1 cellular context compared by ENCODE assay signal in genomic region chr2:31322376-31322775, GRCh38.
A peak's percentile ranks its signal among the peaks of the same experiment; 100 is the strongest.
TF ChIP-seq lines count a peak whose summit lies in the region.

No MANE protein-coding gene starts in this region.

TF ChIP-seq in SK-N-SH, 30 proteins besides CTCF, POLR2A, EP300 and RAD21 (continued from another document):
- no peak for TF ChIP-seq ZBTB33 (IDR thresholded peaks at IDR 0.05; ENCODE audit: borderline replicate concordance, low read depth)
- TF ChIP-seq USF2 (IDR thresholded peaks at IDR 0.05; ENCODE audit: borderline replicate concordance, low read depth, low read length) = no peak
- TF ChIP-seq MEF2A (IDR thresholded peaks at IDR 0.05; ENCODE audit: borderline replicate concordance, low read depth) = 0 out of 2 replicates have a peak, but pooled peaks have one; percentile 11
- TF ChIP-seq NRF1 (IDR thresholded peaks at IDR 0.05; ENCODE audit: low read depth, low read length) = no peak
- TF ChIP-seq, protein P1, sequence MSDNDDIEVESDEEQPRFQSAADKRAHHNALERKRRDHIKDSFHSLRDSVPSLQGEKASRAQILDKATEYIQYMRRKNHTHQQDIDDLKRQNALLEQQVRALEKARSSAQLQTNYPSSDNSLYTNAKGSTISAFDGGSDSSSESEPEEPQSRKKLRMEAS (IDR thresholded peaks at IDR 0.05; ENCODE audit: low read depth) = no peak
- no peak for TF ChIP-seq ELF1 (IDR thresholded peaks at IDR 0.05)
- no peak for TF ChIP-seq TEAD4 (IDR thresholded peaks at IDR 0.05; ENCODE audit: borderline replicate concordance, insufficient read depth)
- TF ChIP-seq RFX5 (IDR thresholded peaks at IDR 0.05; ENCODE audit: low read length) = no peak
- no peak for TF ChIP-seq FOXJ3 (CRISPR knock-in tag; IDR thresholded peaks at IDR 0.05)
- TF ChIP-seq PBX3 (IDR thresholded peaks at IDR 0.05) = 0 out of 2 replicates have a peak, but pooled peaks have one; percentile 5
- TF ChIP-seq, protein P2, sequence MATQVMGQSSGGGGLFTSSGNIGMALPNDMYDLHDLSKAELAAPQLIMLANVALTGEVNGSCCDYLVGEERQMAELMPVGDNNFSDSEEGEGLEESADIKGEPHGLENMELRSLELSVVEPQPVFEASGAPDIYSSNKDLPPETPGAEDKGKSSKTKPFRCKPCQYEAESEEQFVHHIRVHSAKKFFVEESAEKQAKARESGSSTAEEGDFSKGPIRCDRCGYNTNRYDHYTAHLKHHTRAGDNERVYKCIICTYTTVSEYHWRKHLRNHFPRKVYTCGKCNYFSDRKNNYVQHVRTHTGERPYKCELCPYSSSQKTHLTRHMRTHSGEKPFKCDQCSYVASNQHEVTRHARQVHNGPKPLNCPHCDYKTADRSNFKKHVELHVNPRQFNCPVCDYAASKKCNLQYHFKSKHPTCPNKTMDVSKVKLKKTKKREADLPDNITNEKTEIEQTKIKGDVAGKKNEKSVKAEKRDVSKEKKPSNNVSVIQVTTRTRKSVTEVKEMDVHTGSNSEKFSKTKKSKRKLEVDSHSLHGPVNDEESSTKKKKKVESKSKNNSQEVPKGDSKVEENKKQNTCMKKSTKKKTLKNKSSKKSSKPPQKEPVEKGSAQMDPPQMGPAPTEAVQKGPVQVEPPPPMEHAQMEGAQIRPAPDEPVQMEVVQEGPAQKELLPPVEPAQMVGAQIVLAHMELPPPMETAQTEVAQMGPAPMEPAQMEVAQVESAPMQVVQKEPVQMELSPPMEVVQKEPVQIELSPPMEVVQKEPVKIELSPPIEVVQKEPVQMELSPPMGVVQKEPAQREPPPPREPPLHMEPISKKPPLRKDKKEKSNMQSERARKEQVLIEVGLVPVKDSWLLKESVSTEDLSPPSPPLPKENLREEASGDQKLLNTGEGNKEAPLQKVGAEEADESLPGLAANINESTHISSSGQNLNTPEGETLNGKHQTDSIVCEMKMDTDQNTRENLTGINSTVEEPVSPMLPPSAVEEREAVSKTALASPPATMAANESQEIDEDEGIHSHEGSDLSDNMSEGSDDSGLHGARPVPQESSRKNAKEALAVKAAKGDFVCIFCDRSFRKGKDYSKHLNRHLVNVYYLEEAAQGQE (IDR thresholded peaks at IDR 0.05; ENCODE audit: low read depth, low read length) = no peak
- TF ChIP-seq RCOR1 (IDR thresholded peaks at IDR 0.05; ENCODE audit: low read length) = no peak
- TF ChIP-seq POLR2AphosphoS5 (IDR thresholded peaks at IDR 0.05; ENCODE audit: low read depth, low read length) = no peak
- no peak for TF ChIP-seq IRF3 (IDR thresholded peaks at IDR 0.05; ENCODE audit: low read depth, low read length)
- TF ChIP-seq CHD2 (IDR thresholded peaks at IDR 0.05; ENCODE audit: low read length, partially characterized antibody) = no peak
- no peak for TF ChIP-seq JUND (IDR thresholded peaks at IDR 0.05)
- TF ChIP-seq GATA2 (CRISPR knock-in tag; IDR thresholded peaks at IDR 0.05) = no peak
- no peak for TF ChIP-seq SMC3 (IDR thresholded peaks at IDR 0.05; ENCODE audit: low read depth, low read length)
- TF ChIP-seq FOSL2 (IDR thresholded peaks at IDR 0.05; ENCODE audit: borderline replicate concordance, low read depth) = no peak
- TF ChIP-seq GABPA (IDR thresholded peaks at IDR 0.05; ENCODE audit: low read depth) = no peak
- no peak for TF ChIP-seq YY1 (IDR thresholded peaks at IDR 0.05; ENCODE audit: low read depth)
- no peak for TF ChIP-seq EZH2phosphoT487 (IDR thresholded peaks at IDR 0.05; ENCODE audit: borderline replicate concordance, low read depth)
